ENCODE assay signal across 9 cellular contexts in the genomic region with DNA sequence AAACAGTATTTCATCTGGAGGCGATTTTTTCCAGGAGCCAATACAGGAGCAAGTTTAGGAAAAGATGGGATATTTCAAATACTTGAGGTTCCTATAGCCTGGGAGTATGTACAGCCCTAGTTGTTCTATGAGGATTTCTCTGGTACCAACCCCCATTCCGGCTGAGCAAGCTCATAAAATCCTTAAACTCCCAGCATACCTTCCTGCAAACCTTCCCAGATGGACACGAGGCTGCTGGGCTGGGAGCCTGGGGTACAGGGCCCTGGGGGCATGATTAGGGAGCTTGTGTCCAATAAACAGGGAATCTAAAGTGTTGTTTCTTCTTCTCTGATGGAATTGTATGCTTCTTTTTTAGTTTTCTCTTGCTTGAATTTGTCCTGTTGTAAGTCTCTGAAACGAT. TPM values are rescaled to one million over a fixed set of nuclear protein-coding genes. Genes with fewer than 3 reads are reported as not detected.
DNase-seq lines count a peak whose midpoint lies in the region; ATAC-seq and TF ChIP-seq lines count a peak whose summit lies in the region.
"Had no signal": no experiment of that assay in that cellular context is flagged by ENCODE, and none has a peak within 500 bp of the region (broad histone marks: within the 10 kb centered on the region; RNA-seq: fewer than 3 reads in every experiment).

No MANE protein-coding gene starts in this region.

- no peak for DNase-seq in GM12864 (ENCODE audit: low read depth)
- peak; percentile 34 for DNase-seq in RPMI7951 (ENCODE audit: low read depth)
- no peak for DNase-seq in esophagus squamous epithelium (lab: John Stamatoyannopoulos, UW)
- no peak for DNase-seq in gastrocnemius medialis
- no peak for DNase-seq in stimulated activated CD8-positive, alpha-beta memory T cell treated with anti-CD3 and anti-CD28 coated beads, Interleukin-4, amount 100 ng/mL, for 48 hours
- DNase-seq: midbrain had no signal

- peak overlapping the region; percentile 91 for H3K4me3 ChIP-seq in GM12864 (ENCODE audit: low read depth, low read length)
- peak overlapping the region; percentile 80 to 98 (median 86) for H3K4me3 ChIP-seq in esophagus squamous epithelium
- peak overlapping the region in 3 of 4 donors; percentile 69 to 85 (median 79) for H3K4me3 ChIP-seq in gastrocnemius medialis

- WGBS in esophagus squamous epithelium, 2 donors = 15 to 20% methylated on average over 4 of the region's 4 CpGs

- TF ChIP-seq CTCF in GM12864 (IDR thresholded peaks at IDR 0.05; ENCODE audit: low read depth, low read length, missing control alignments) (no peak), esophagus squamous epithelium (IDR thresholded peaks at IDR 0.05) (no peak), gastrocnemius medialis (IDR thresholded peaks at IDR 0.05 in 4 of 5, conservative IDR thresholded peaks at IDR 0.05 in 1 of 5) (no peak)

- peaks cover 11 to 35% (median 14%) of the 10 kb centered on the region in 3 donors for H3K4me1 ChIP-seq in esophagus squamous epithelium
- H3K4me1 ChIP-seq in gastrocnemius medialis = peaks cover 19 to 21% of the 10 kb centered on the region in 2 donors

- peaks cover 33 to 38% (median 34%) of the 10 kb centered on the region in 3 donors for H3K36me3 ChIP-seq in esophagus squamous epithelium
- H3K36me3 ChIP-seq in gastrocnemius medialis = peaks cover 5 to 43% of the 10 kb centered on the region in 2 donors

- intact Hi-C loops in esophagus squamous epithelium (cut with DNase I) (no loop called here), gastrocnemius medialis (cut with DNase I; ENCODE audit: low total_unique reads) (loop anchor here (2.0 to 10.0 kb wide), 2 partner anchors 75 to 1007 kb away; partner anchors contain the start of genes ATP6V1G2, MRPS18B, NFKBIL1 and PPP1R10)

- H3K27ac ChIP-seq in esophagus squamous epithelium (peak overlapping the region; percentile 97 to 99 (median 98)), gastrocnemius medialis (peak overlapping the region; percentile 91 to 97 (median 96))

- no peak for ATAC-seq in gastrocnemius medialis
- no peak for ATAC-seq in HG03097 (IDR thresholded peaks at IDR 0.05; ENCODE audit: low FRiP score, unreplicated experiment)
- ATAC-seq in GM18909 (IDR thresholded peaks at IDR 0.05; ENCODE audit: poor library complexity, unreplicated experiment) = no peak
- ATAC-seq in HG02870 (IDR thresholded peaks at IDR 0.05; ENCODE audit: unreplicated experiment) = no peak

- in situ Hi-C loops in gastrocnemius medialis (cut with MboI; ENCODE audit: low sequenced_read_pairs in 4 of 4) = no loop called here

- H3K9me3 ChIP-seq in esophagus squamous epithelium = no peaks in the 10 kb centered on the region
- no peaks in the 10 kb centered on the region for H3K9me3 ChIP-seq in gastrocnemius medialis

- TF ChIP-seq POLR2A in esophagus squamous epithelium (IDR thresholded peaks at IDR 0.05) (no peak), gastrocnemius medialis (IDR thresholded peaks at IDR 0.05) (no peak)

- no peaks in the 10 kb centered on the region for H3K27me3 ChIP-seq in esophagus squamous epithelium
- no peaks in the 10 kb centered on the region for H3K27me3 ChIP-seq in gastrocnemius medialis

RNA-seq across cellular contexts. Expression of gene PRRC2A, which starts 1.5 kb away (rescaled TPM):
- 52.8 and 53.7 TPM in 2 replicates for total RNA-seq in RPMI7951 (2014; rRNA removed; shearing (Covaris generic))
- total RNA-seq in esophagus squamous epithelium (10 to 100 TPM; 42.8 to 84.9 (median 67.7) TPM), gastrocnemius medialis (10 to 100 TPM; 38.9 to 67.7 (median 52.0) TPM)

RNA-seq across cellular contexts. Expression of gene AIF1, which starts 7.0 kb away (rescaled TPM):
- not detected in 2 replicates for total RNA-seq in RPMI7951 (2014; rRNA removed; shearing (Covaris generic))
- total RNA-seq in esophagus squamous epithelium = 10 to 100 TPM in 2 of 4 donors, 1 to 10 TPM in 2; 2.4 to 30.7 (median 15.1) TPM
- total RNA-seq in gastrocnemius medialis = 10 to 100 TPM in 1 of 4 donors, 1 to 10 TPM in 3; 4.3 to 11.0 (median 4.8) TPM

RNA-seq across cellular contexts. Expression of gene NCR3, which starts 29.2 kb away (rescaled TPM):
- total RNA-seq in RPMI7951 (2014; rRNA removed; shearing (Covaris generic)) = 0.36 TPM in 1 of 2 replicates, not detected in the other
- total RNA-seq in esophagus squamous epithelium (not detected), gastrocnemius medialis (not detected)

RNA-seq across cellular contexts. Expression of gene BAG6, which starts 30.5 kb away (rescaled TPM):
- 124 and 161 TPM in 2 replicates for total RNA-seq in RPMI7951 (2014; rRNA removed; shearing (Covaris generic))
- total RNA-seq in esophagus squamous epithelium = 100 to 1,000 TPM; 129 to 217 (median 163) TPM
- total RNA-seq in gastrocnemius medialis = 100 to 1,000 TPM; 305 to 509 (median 459) TPM

RNA-seq across cellular contexts. Expression of gene APOM, which starts 33.7 kb away (rescaled TPM):
- total RNA-seq in RPMI7951 (2014; rRNA removed; shearing (Covaris generic)) = 2.5 and 3.4 TPM in 2 replicates
- total RNA-seq in esophagus squamous epithelium = 1 to 10 TPM in 2 of 4 donors, under 1 TPM in 2; 0.67 to 2.1 (median 1.1) TPM
- total RNA-seq in gastrocnemius medialis = 1 to 10 TPM; 1.8 to 7.9 (median 2.4) TPM
